Comparison of ENCODE assay signal across 1 cellular context in genomic region chr2:127887452-127888219, GRCh38.
TF ChIP-seq lines count a peak whose summit lies in the region.

No MANE protein-coding gene starts in this region.

TF ChIP-seq in HepG2, 621 proteins besides CTCF, POLR2A, EP300 and RAD21:
- TF ChIP-seq ZBED4 (CRISPR knock-in tag; IDR thresholded peaks at IDR 0.05; ENCODE audit: borderline replicate concordance) (no peak), ESRRA (CRISPR knock-in tag; IDR thresholded peaks at IDR 0.05; ENCODE audit: low read depth) (no peak), PHF5A (CRISPR knock-in tag; IDR thresholded peaks at IDR 0.05; ENCODE audit: low read depth, unreplicated experiment) (no peak), ZNF75D (CRISPR knock-in tag; IDR thresholded peaks at IDR 0.05; ENCODE audit: borderline replicate concordance) (no peak), RARA (CRISPR knock-in tag; IDR thresholded peaks at IDR 0.05) (0 out of 2 replicates have a peak, but pooled peaks have one; percentile 11)
